Comparison of ENCODE assay signal across 8 cellular contexts in genomic region chr17:45148183-45149036, GRCh38. TPM values are rescaled to one million over a fixed set of nuclear protein-coding genes. Genes with fewer than 3 reads are reported as not detected.
DNase-seq lines count a peak whose midpoint lies in the region; ATAC-seq and FAIRE-seq lines count a peak whose summit lies in the region.

A gene with protein sequence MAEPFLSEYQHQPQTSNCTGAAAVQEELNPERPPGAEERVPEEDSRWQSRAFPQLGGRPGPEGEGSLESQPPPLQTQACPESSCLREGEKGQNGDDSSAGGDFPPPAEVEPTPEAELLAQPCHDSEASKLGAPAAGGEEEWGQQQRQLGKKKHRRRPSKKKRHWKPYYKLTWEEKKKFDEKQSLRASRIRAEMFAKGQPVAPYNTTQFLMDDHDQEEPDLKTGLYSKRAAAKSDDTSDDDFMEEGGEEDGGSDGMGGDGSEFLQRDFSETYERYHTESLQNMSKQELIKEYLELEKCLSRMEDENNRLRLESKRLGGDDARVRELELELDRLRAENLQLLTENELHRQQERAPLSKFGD (plus strand): TSS chr17:45148475. CDS start chr17:45149191, 716 bp downstream.

- H3K4me1 ChIP-seq in rectal smooth muscle tissue (ENCODE audit: control insufficient read depth, insufficient read depth, low read length): peaks cover 20% of the 10 kb centered on the region
- peaks cover 0 to 2% of the 10 kb centered on the region in 2 donors for H3K4me1 ChIP-seq in aorta (ENCODE audit: control insufficient read depth in 1 of 2, insufficient read depth in 2 of 2, low read length in 2 of 2)

- H3K27ac ChIP-seq in rectal smooth muscle tissue (ENCODE audit: low read depth, low read length) (peak within 1 kb of the TSS; percentile 98), aorta (ENCODE audit: low read depth in 1 of 2, low read length in 2 of 2) (peak within 1 kb of the TSS; percentile 85 to 94)

- ATAC-seq in HG03025 (IDR thresholded peaks at IDR 0.05; ENCODE audit: low FRiP score, unreplicated experiment) (peak; percentile 63), aorta (ENCODE audit: low FRiP score) (peak; percentile 90)

- intact Hi-C loops in aorta (cut with DNase I): loop anchor here in 1 of 2 donors (1.0 to 10.0 kb wide), 4 partner anchors 13 to 166 kb away; partner anchors contain the start of genes HEXIM2 and MAP3K14

- no peaks in the 10 kb centered on the region for H3K27me3 ChIP-seq in rectal smooth muscle tissue (ENCODE audit: control insufficient read depth, insufficient read depth, low read length)
- peaks cover 0 to 2% of the 10 kb centered on the region in 2 donors for H3K27me3 ChIP-seq in aorta (ENCODE audit: control insufficient read depth in 1 of 2, insufficient read depth in 2 of 2, low read length in 1 of 2)

- DNase-seq in GM18507 (ENCODE audit: extremely low spot score, insufficient read length, low read depth) (peak; percentile 87), NCI-H2081 (lab: John Stamatoyannopoulos, UW) (peak; percentile 100), T1000 (lab: John Stamatoyannopoulos, UW) (peak; percentile 99), astrocyte of the hippocampus (ENCODE audit: low read depth, low spot score) (peak; percentile 100), hepatic stellate cell (ENCODE audit: low spot score) (peak; percentile 99), aorta (peak; percentile 99 to 100)

- FAIRE-seq in GM18507 (lab: Jason Lieb, UNC): peak; percentile 96

- peak within 1 kb of the TSS; percentile 96 for H3K4me3 ChIP-seq in rectal smooth muscle tissue (ENCODE audit: low read length)
- peak within 1 kb of the TSS; percentile 60 to 83 for H3K4me3 ChIP-seq in aorta (ENCODE audit: low read length in 2 of 2)

- H3K36me3 ChIP-seq in rectal smooth muscle tissue (ENCODE audit: control insufficient read depth, insufficient read depth, low read length) (no peaks in the 10 kb centered on the region), aorta (ENCODE audit: control insufficient read depth in 1 of 2, insufficient read depth in 2 of 2, low read length in 1 of 2) (no peaks in the 10 kb centered on the region)

- no peaks in the 10 kb centered on the region for H3K9me3 ChIP-seq in aorta (ENCODE audit: control insufficient read depth, low read length)

- peak within 1 kb of the TSS; percentile 95 for H3K9ac ChIP-seq in rectal smooth muscle tissue (ENCODE audit: low read length)

- 0% methylated on average over 57 to 58 of the region's 58 CpGs for WGBS in aorta, 2 donors

RNA-seq across cellular contexts. Expression of the gene that starts here (rescaled TPM):
- 10 to 100 TPM; 48.7 to 64.0 TPM for total RNA-seq in aorta
- polyA plus RNA-seq in aorta: 10 to 100 TPM; 40.8 to 62.6 TPM

Comparison
In these comparisons a context has a peak if more than half of its experiments do, and no peak if none do; other contexts are left out.
1. Peak in every context shown above with its lines: DNase-seq, ATAC-seq, H3K4me3 ChIP-seq and H3K27ac ChIP-seq.